27 cellular contexts compared by ENCODE assay signal in genomic region chr5:39360483-39361071, GRCh38. TPM values are rescaled to one million over a fixed set of nuclear protein-coding genes. Genes with fewer than 3 reads are reported as not detected.
DNase-seq lines count a peak whose midpoint lies in the region; ATAC-seq and TF ChIP-seq lines count a peak whose summit lies in the region.
"Had no signal": no experiment of that assay in that cellular context is flagged by ENCODE, and none has a peak within 500 bp of the region (broad histone marks: within the 10 kb centered on the region; RNA-seq: fewer than 3 reads in every experiment).

No MANE protein-coding gene starts in this region.

- H3K27ac ChIP-seq in RWPE1, result no peak overlapping the region
- H3K27ac ChIP-seq: tibial nerve, VCaP had no signal

- POLR2A ChIA-PET in activated CD4-positive, alpha-beta memory T cell treated with anti-CD3 and anti-CD28 coated beads for 36 hours (lab: Charles Lee), result no interaction called here
- POLR2A ChIA-PET in activated CD4-positive, alpha-beta memory T cell treated with anti-CD3 and anti-CD28 coated beads, Interleukin-2, amount 10 ng/mL, durations not matched to agents 7 days and 5 days (lab: Charles Lee), result no interaction called here
- POLR2A ChIA-PET in RWPE1 (lab: Yijun Ruan, JAX; ENCODE audit: low non-redundant PET), result no interaction called here

- no peak overlapping the region for H3K4me3 ChIP-seq in epithelial cell of esophagus (ENCODE audit: low read length)
- H3K4me3 ChIP-seq: smooth muscle cell, tibial nerve had no signal

- no peaks in the 10 kb centered on the region for H3K36me3 Mint-ChIP-seq in activated CD4-positive, alpha-beta memory T cell treated with anti-CD3 and anti-CD28 coated beads for 36 hours
- no peaks in the 10 kb centered on the region for H3K36me3 Mint-ChIP-seq in activated CD4-positive, alpha-beta memory T cell treated with anti-CD3 and anti-CD28 coated beads, Interleukin-2, amount 10 ng/mL, durations not matched to agents 7 days and 5 days (ENCODE audit: low read depth)
- H3K36me3 Mint-ChIP-seq: activated naive CD4-positive, alpha-beta T cell treated with anti-CD3 and anti-CD28 coated beads, Interleukin-2, amount 50 U/mL, for 72 hours; CD8-positive, alpha-beta T cell; naive thymus-derived CD8-positive, alpha-beta T cell had no signal

- no peak overlapping the region for H3K4me3 Mint-ChIP-seq in activated CD4-positive, alpha-beta memory T cell treated with anti-CD3 and anti-CD28 coated beads for 36 hours
- no peak overlapping the region for H3K4me3 Mint-ChIP-seq in activated CD4-positive, alpha-beta memory T cell treated with anti-CD3 and anti-CD28 coated beads, Interleukin-2, amount 10 ng/mL, durations not matched to agents 7 days and 5 days
- H3K4me3 Mint-ChIP-seq: B cell; CD8-positive, alpha-beta T cell; H9; naive thymus-derived CD8-positive, alpha-beta T cell had no signal

- no peaks in the 10 kb centered on the region for H3K9me3 Mint-ChIP-seq in activated CD4-positive, alpha-beta memory T cell treated with anti-CD3 and anti-CD28 coated beads for 36 hours
- peaks cover 9% of the 10 kb centered on the region for H3K9me3 Mint-ChIP-seq in activated CD4-positive, alpha-beta memory T cell treated with anti-CD3 and anti-CD28 coated beads, Interleukin-2, amount 10 ng/mL, durations not matched to agents 7 days and 5 days
- H3K9me3 Mint-ChIP-seq: activated naive CD4-positive, alpha-beta T cell treated with anti-CD3 and anti-CD28 coated beads, Interleukin-2, amount 50 U/mL, for 72 hours; CD8-positive, alpha-beta T cell had no signal

- CTCF ChIA-PET in activated CD4-positive, alpha-beta memory T cell treated with anti-CD3 and anti-CD28 coated beads for 36 hours (lab: Charles Lee), result interaction anchor here (1.6 kb wide), 1 partner anchor 11 kb away, joined by 5 read pairs; no protein-coding TSS in a partner anchor
- CTCF ChIA-PET in activated CD4-positive, alpha-beta memory T cell treated with anti-CD3 and anti-CD28 coated beads, Interleukin-2, amount 10 ng/mL, durations not matched to agents 7 days and 5 days (lab: Charles Lee), result interaction anchor here (1.2 kb wide), 1 partner anchor 143 kb away, joined by 4 read pairs; no protein-coding TSS in a partner anchor
- CTCF ChIA-PET in RWPE1 (lab: Yijun Ruan, JAX), result interaction anchor here (0.6 kb wide), 1 partner anchor 245 kb away, joined by 3 read pairs; no protein-coding TSS in a partner anchor

- H3K27ac Mint-ChIP-seq in activated CD4-positive, alpha-beta memory T cell treated with anti-CD3 and anti-CD28 coated beads for 36 hours, result no peak overlapping the region
- no peak overlapping the region for H3K27ac Mint-ChIP-seq in activated CD4-positive, alpha-beta memory T cell treated with anti-CD3 and anti-CD28 coated beads, Interleukin-2, amount 10 ng/mL, durations not matched to agents 7 days and 5 days
- H3K27ac Mint-ChIP-seq: activated naive CD4-positive, alpha-beta T cell treated with anti-CD3 and anti-CD28 coated beads, Interleukin-2, amount 50 U/mL, for 72 hours; B cell; CD8-positive, alpha-beta T cell; H9; naive thymus-derived CD8-positive, alpha-beta T cell had no signal

- DNase-seq in activated CD4-positive, alpha-beta memory T cell treated with anti-CD3 and anti-CD28 coated beads for 36 hours, result peak; percentile 14
- no peak for DNase-seq in activated CD4-positive, alpha-beta memory T cell treated with anti-CD3 and anti-CD28 coated beads, Interleukin-2, amount 10 ng/mL, durations not matched to agents 7 days and 5 days
- DNase-seq in RWPE1 (ENCODE audit: low spot score) (peak; percentile 38), epithelial cell of esophagus (ENCODE audit: low read depth) (peak; percentile 92), pulmonary artery endothelial cell (ENCODE audit: low read depth, low spot score) (peak; percentile 77), Kasumi-1 (lab: John Stamatoyannopoulos, UW) (no peak), NCI-H146 (lab: John Stamatoyannopoulos, UW) (no peak)
- DNase-seq: activated CD4-positive, alpha-beta T cell treated with anti-CD3 and anti-CD28 coated beads, Interleukin-2, amount 50 U/mL, for 1 hour; activated CD8-positive, alpha-beta memory T cell treated with anti-CD3 and anti-CD28 coated beads, Interleukin-2, amount 50 U/mL, for 48 hours; CD8-positive, alpha-beta T cell; H9; kidney; MV-4-11; naive thymus-derived CD8-positive, alpha-beta T cell; NCI-H1436 treated with DMSO at 0.1 percent for 48 hours; stimulated activated CD4-positive, alpha-beta T cell treated with anti-CD3 and anti-CD28 coated beads, Interleukin-1b, Interleukin-23, amount 100 ng/mL, for 48 hours had no signal

- TF ChIP-seq CTCF in RWPE1 (conservative IDR thresholded peaks at IDR 0.05; ENCODE audit: low read depth) (no peak), epithelial cell of esophagus (IDR thresholded peaks at IDR 0.05; ENCODE audit: insufficient read depth, low read depth, low read length, missing control alignments) (no peak)

- ATAC-seq in HG02763 (IDR thresholded peaks at IDR 0.05; ENCODE audit: unreplicated experiment), result no peak
- ATAC-seq: CD8-positive, alpha-beta T cell; naive thymus-derived CD8-positive, alpha-beta T cell; Right ventricle myocardium inferior had no signal

- intact Hi-C loops in activated CD4-positive, alpha-beta memory T cell treated with anti-CD3 and anti-CD28 coated beads for 36 hours (cut with micrococcal nuclease), result no loop called here

- H3K4me1 Mint-ChIP-seq in activated CD4-positive, alpha-beta memory T cell treated with anti-CD3 and anti-CD28 coated beads for 36 hours (ENCODE audit: low read depth), result peaks cover 7% of the 10 kb centered on the region
- no peaks in the 10 kb centered on the region for H3K4me1 Mint-ChIP-seq in activated CD4-positive, alpha-beta memory T cell treated with anti-CD3 and anti-CD28 coated beads, Interleukin-2, amount 10 ng/mL, durations not matched to agents 7 days and 5 days
- H3K4me1 Mint-ChIP-seq: B cell; naive thymus-derived CD8-positive, alpha-beta T cell had no signal

- no peaks in the 10 kb centered on the region for H3K27me3 Mint-ChIP-seq in activated CD4-positive, alpha-beta memory T cell treated with anti-CD3 and anti-CD28 coated beads for 36 hours
- H3K27me3 Mint-ChIP-seq in activated CD4-positive, alpha-beta memory T cell treated with anti-CD3 and anti-CD28 coated beads, Interleukin-2, amount 10 ng/mL, durations not matched to agents 7 days and 5 days, result no peaks in the 10 kb centered on the region
- H3K27me3 Mint-ChIP-seq: B cell; naive thymus-derived CD8-positive, alpha-beta T cell had no signal

RNA-seq across cellular contexts. Expression of gene C9, which starts 3.7 kb away (rescaled TPM):
- total RNA-seq in activated CD4-positive, alpha-beta memory T cell treated with anti-CD3 and anti-CD28 coated beads for 36 hours, result not detected
- total RNA-seq in activated CD4-positive, alpha-beta memory T cell treated with anti-CD3 and anti-CD28 coated beads, Interleukin-2, amount 10 ng/mL, durations not matched to agents 7 days and 5 days, result not detected
- 0.25 TPM in 1 of 2 replicates, not detected in the other for total RNA-seq in pulmonary artery endothelial cell
- total RNA-seq: activated naive CD4-positive, alpha-beta T cell treated with anti-CD3 and anti-CD28 coated beads, Interleukin-2, amount 50 U/mL, for 72 hours; B cell; cardiac septum; CD8-positive, alpha-beta T cell; H9; lower leg skin; naive thymus-derived CD8-positive, alpha-beta T cell; NCI-H460; OCI-LY7; Right ventricle myocardium inferior; smooth muscle cell; tibial nerve had no signal

Comparison
In these comparisons a context has a peak if more than half of its experiments do, and no peak if none do; other contexts are left out.
1. DNase-seq: peak in activated CD4-positive, alpha-beta memory T cell treated with anti-CD3 and anti-CD28 coated beads for 36 hours (single experiment), RWPE1 (single experiment), epithelial cell of esophagus (single experiment) and pulmonary artery endothelial cell (single experiment); none in activated CD4-positive, alpha-beta memory T cell treated with anti-CD3 and anti-CD28 coated beads, Interleukin-2, amount 10 ng/mL, durations not matched to agents 7 days and 5 days (single experiment), Kasumi-1 (0 of 2) and NCI-H146 (single experiment).